In the genomic region with DNA sequence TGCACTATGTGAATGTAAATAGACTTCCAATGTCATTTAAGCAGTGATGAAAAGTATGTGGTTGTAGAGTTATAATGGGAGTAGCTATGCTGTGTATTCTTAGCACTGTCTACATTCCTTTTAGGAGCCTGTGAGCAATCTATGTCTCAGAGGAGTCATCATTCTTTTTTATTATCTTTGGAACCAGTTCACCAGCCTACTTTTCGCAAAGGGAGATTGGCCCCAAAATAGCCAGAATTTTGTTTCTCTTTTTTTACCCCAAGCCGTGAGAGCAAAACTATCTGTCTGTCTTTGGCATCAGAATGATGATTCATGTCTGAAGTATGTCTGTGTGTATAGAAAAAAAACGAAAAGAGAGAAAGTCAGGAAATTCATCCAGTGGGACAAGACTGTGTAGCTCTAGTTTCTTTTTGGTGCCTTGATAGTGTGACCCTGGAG, we compare ENCODE assay signal across 10 cellular contexts. TPM values are rescaled to one million over a fixed set of nuclear protein-coding genes. Genes with fewer than 3 reads are reported as not detected.
DNase-seq lines count a peak whose midpoint lies in the region; ATAC-seq and TF ChIP-seq lines count a peak whose summit lies in the region.
"Had no signal": no experiment of that assay in that cellular context is flagged by ENCODE, and none has a peak within 500 bp of the region (broad histone marks: within the 10 kb centered on the region; RNA-seq: fewer than 3 reads in every experiment).

No MANE protein-coding gene starts in this region.

- no peaks in the 10 kb centered on the region for H3K27me3 Mint-ChIP-seq in H9 (ENCODE audit: low read depth)

- no peak overlapping the region for H4K91ac ChIP-seq in H9 (ENCODE audit: insufficient read length, low read depth, low read length)

- H3K4me1 ChIP-seq in H9 (ENCODE audit: insufficient read depth, low read length) = no peaks in the 10 kb centered on the region

- no peak overlapping the region for H2BK15ac ChIP-seq in H9 (ENCODE audit: low read depth, low read length)

- H3K4ac ChIP-seq in H9 (ENCODE audit: low read depth, low read length) = no peak overlapping the region

- no peak overlapping the region for H2BK120ac ChIP-seq in H9 (ENCODE audit: low read depth, low read length, poor library complexity, severe bottlenecking)

- H2BK20ac ChIP-seq in H9 (ENCODE audit: low read depth, low read length, poor library complexity, severe bottlenecking) = no peak overlapping the region

- H3K56ac ChIP-seq in H9 (ENCODE audit: insufficient read length, low read depth, low read length) = no peak overlapping the region

- no peak overlapping the region for H3T11ph ChIP-seq in H9 (ENCODE audit: low read length)

- no peak overlapping the region for H2AK5ac ChIP-seq in H9 (ENCODE audit: insufficient read length, low read length)

- no peaks in the 10 kb centered on the region for H3K23me2 ChIP-seq in H9 (ENCODE audit: insufficient read length, low read depth, low read length, poor library complexity, severe bottlenecking)

- H3K27me3 ChIP-seq in H9 (ENCODE audit: insufficient read depth, low read length) = no peaks in the 10 kb centered on the region

- H3K9me3 ChIP-seq in H9 (ENCODE audit: control insufficient read depth, low read depth, low read length) = no peaks in the 10 kb centered on the region

- peaks cover 7 to 8% of the 10 kb centered on the region in 2 experiments for H3K4me1 Mint-ChIP-seq in H9

- no peaks in the 10 kb centered on the region for H3K36me3 Mint-ChIP-seq in H9 (ENCODE audit: insufficient read depth in 1 of 3, low read depth in 3 of 3)

- H3K27ac ChIP-seq in H9 (ENCODE audit: insufficient read length, low read depth, low read length) = no peak overlapping the region

- no peak overlapping the region for H2BK12ac ChIP-seq in H9 (ENCODE audit: insufficient read length, low read depth, low read length)

- intact Hi-C loops in sciatic nerve (cut with DNase I) = no loop called here

- no peaks in the 10 kb centered on the region for H3K79me2 ChIP-seq in H9 (ENCODE audit: insufficient read depth, low read length)

- H3K4me3 Mint-ChIP-seq in H9 = no peak overlapping the region

- H3K14ac ChIP-seq in H9 (ENCODE audit: insufficient read depth, low read length) = no peak overlapping the region

- no CpG with 5 or more reads among the region's 3 CpGs for WGBS in H9 (ENCODE audit: extremely low coverage, insufficient read length, low lambda C conversion rate)

- H2AFZ ChIP-seq in H9 (ENCODE audit: low read length) = no peak overlapping the region

- no peaks in the 10 kb centered on the region for H3K79me1 ChIP-seq in H9 (ENCODE audit: insufficient read depth, low read depth, low read length, poor library complexity, severe bottlenecking)

- H4K8ac ChIP-seq in H9 (replicated peaks; ENCODE audit: insufficient read length, low read depth, low read length) = no peak overlapping the region

- no peak overlapping the region for H3K27ac Mint-ChIP-seq in H9

- H3K9me3 Mint-ChIP-seq in H9 = no peaks in the 10 kb centered on the region

- no peaks in the 10 kb centered on the region for H4K20me1 ChIP-seq in H9 (ENCODE audit: control insufficient read depth, insufficient read depth, insufficient read length)

- no peak overlapping the region for H3K23ac ChIP-seq in H9 (ENCODE audit: insufficient read length, low read depth, low read length)

- H4K5ac ChIP-seq in H9 (ENCODE audit: insufficient read length, low read depth, low read length) = no peak overlapping the region

- H3K4me2 ChIP-seq in H9 (ENCODE audit: insufficient read depth, insufficient read length, low read length) = no peak overlapping the region

- no peak overlapping the region for H3K9ac ChIP-seq in H9 (ENCODE audit: extremely low read depth, insufficient read length, low read length)

- DNase-seq in ELR (ENCODE audit: low read depth) (peak; percentile 92), foreskin melanocyte (peak; percentile 86), sciatic nerve (ENCODE audit: low spot score) (no peak), anterior cingulate cortex (lab: John Stamatoyannopoulos, UW) (no peak), H9 (no peak)
- no peak for DNase-seq in stimulated activated CD4-positive, alpha-beta T cell treated with anti-CD3 and anti-CD28 coated beads, Interleukin-4, amount 100 ng/mL, for 24 hours
- DNase-seq: SHP77 treated with DMSO at 0.1 percent for 48 hours; stimulated activated CD4-positive, alpha-beta T cell treated with anti-CD3 and anti-CD28 coated beads, Interleukin-15, amount 100 ng/mL, for 24 hours had no signal

- no peak overlapping the region for H2BK5ac ChIP-seq in H9 (ENCODE audit: insufficient read length, low read length)

- ATAC-seq in SK-N-SH treated with all-trans-retinoic acid at 6 μM for 48 hours = peak; percentile 99
- ATAC-seq in sciatic nerve = peak; percentile 94
- ATAC-seq in HG03521 (IDR thresholded peaks at IDR 0.05; ENCODE audit: unreplicated experiment) = no peak

- TF ChIP-seq CTCF in H9 (conservative IDR thresholded peaks at IDR 0.05) = no peak

- no peak overlapping the region for H3K18ac ChIP-seq in H9 (ENCODE audit: insufficient read length, low read depth, low read length)

TF ChIP-seq in SK-N-SH treated with all-trans-retinoic acid at 6 μM for 48 hours, 23 proteins besides CTCF, POLR2A, EP300 and RAD21 (continues in another document):
- TF ChIP-seq GLIS3 (CRISPR knock-in tag; IDR thresholded peaks at IDR 0.05) (0 out of 2 replicates have a peak, but pooled peaks have one; percentile 27), ISL1 (CRISPR knock-in tag; IDR thresholded peaks at IDR 0.05) (peak; percentile 98), CSDC2 (CRISPR knock-in tag; IDR thresholded peaks at IDR 0.05) (0 out of 2 replicates have a peak, but pooled peaks have one; percentile 20), OSR1 (CRISPR knock-in tag; IDR thresholded peaks at IDR 0.05) (no peak), ZNF8 (CRISPR knock-in tag; IDR thresholded peaks at IDR 0.05) (no peak), ZC3H10 (CRISPR knock-in tag; IDR thresholded peaks at IDR 0.05) (0 out of 2 replicates have a peak, but pooled peaks have one; percentile 24)
- TF ChIP-seq, protein P1, sequence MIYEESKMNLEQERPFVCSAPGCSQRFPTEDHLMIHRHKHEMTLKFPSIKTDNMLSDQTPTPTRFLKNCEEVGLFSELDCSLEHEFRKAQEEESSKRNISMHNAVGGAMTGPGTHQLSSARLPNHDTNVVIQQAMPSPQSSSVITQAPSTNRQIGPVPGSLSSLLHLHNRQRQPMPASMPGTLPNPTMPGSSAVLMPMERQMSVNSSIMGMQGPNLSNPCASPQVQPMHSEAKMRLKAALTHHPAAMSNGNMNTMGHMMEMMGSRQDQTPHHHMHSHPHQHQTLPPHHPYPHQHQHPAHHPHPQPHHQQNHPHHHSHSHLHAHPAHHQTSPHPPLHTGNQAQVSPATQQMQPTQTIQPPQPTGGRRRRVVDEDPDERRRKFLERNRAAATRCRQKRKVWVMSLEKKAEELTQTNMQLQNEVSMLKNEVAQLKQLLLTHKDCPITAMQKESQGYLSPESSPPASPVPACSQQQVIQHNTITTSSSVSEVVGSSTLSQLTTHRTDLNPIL (CRISPR knock-in tag; IDR thresholded peaks at IDR 0.05; ENCODE audit: low read depth) = peak; percentile 68; the same call in 1 of the 2 replicates
- TF ChIP-seq, protein P2, sequence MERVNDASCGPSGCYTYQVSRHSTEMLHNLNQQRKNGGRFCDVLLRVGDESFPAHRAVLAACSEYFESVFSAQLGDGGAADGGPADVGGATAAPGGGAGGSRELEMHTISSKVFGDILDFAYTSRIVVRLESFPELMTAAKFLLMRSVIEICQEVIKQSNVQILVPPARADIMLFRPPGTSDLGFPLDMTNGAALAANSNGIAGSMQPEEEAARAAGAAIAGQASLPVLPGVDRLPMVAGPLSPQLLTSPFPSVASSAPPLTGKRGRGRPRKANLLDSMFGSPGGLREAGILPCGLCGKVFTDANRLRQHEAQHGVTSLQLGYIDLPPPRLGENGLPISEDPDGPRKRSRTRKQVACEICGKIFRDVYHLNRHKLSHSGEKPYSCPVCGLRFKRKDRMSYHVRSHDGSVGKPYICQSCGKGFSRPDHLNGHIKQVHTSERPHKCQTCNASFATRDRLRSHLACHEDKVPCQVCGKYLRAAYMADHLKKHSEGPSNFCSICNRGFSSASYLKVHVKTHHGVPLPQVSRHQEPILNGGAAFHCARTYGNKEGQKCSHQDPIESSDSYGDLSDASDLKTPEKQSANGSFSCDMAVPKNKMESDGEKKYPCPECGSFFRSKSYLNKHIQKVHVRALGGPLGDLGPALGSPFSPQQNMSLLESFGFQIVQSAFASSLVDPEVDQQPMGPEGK (CRISPR knock-in tag; IDR thresholded peaks at IDR 0.05; ENCODE audit: borderline replicate concordance) = no peak
- TF ChIP-seq, protein P3, sequence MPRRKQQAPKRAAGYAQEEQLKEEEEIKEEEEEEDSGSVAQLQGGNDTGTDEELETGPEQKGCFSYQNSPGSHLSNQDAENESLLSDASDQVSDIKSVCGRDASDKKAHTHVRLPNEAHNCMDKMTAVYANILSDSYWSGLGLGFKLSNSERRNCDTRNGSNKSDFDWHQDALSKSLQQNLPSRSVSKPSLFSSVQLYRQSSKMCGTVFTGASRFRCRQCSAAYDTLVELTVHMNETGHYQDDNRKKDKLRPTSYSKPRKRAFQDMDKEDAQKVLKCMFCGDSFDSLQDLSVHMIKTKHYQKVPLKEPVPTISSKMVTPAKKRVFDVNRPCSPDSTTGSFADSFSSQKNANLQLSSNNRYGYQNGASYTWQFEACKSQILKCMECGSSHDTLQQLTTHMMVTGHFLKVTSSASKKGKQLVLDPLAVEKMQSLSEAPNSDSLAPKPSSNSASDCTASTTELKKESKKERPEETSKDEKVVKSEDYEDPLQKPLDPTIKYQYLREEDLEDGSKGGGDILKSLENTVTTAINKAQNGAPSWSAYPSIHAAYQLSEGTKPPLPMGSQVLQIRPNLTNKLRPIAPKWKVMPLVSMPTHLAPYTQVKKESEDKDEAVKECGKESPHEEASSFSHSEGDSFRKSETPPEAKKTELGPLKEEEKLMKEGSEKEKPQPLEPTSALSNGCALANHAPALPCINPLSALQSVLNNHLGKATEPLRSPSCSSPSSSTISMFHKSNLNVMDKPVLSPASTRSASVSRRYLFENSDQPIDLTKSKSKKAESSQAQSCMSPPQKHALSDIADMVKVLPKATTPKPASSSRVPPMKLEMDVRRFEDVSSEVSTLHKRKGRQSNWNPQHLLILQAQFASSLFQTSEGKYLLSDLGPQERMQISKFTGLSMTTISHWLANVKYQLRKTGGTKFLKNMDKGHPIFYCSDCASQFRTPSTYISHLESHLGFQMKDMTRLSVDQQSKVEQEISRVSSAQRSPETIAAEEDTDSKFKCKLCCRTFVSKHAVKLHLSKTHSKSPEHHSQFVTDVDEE (CRISPR knock-in tag; IDR thresholded peaks at IDR 0.05) = 0 out of 2 replicates have a peak, but pooled peaks have one; percentile 27

RNA-seq across cellular contexts. Expression of a gene that starts 44.2 kb away (rescaled TPM):
- total RNA-seq in sciatic nerve (105 TPM), H9 (2021) (69.0 and 76.7 TPM in 2 replicates)

Comparison
In these comparisons a context has a peak if more than half of its experiments do, and no peak if none do; other contexts are left out.
1. DNase-seq: peak in ELR (single experiment) and foreskin melanocyte (single experiment); none in sciatic nerve (single experiment), anterior cingulate cortex (0 of 58), H9 (single experiment) and stimulated activated CD4-positive, alpha-beta T cell treated with anti-CD3 and anti-CD28 coated beads, Interleukin-4, amount 100 ng/mL, for 24 hours (single experiment).